Comparison of ENCODE assay signal across 8 cellular contexts in genomic region chr1:160017592-160017991, GRCh38. TPM values are rescaled to one million over a fixed set of nuclear protein-coding genes. Genes with fewer than 3 reads are reported as not detected.
"Had no signal": no experiment of that assay in that cellular context is flagged by ENCODE, and none has a peak within 500 bp of the region (broad histone marks: within the 10 kb centered on the region; RNA-seq: fewer than 3 reads in every experiment).

No MANE protein-coding gene starts in this region.

- FAIRE-seq: H54, HTR-8/SVneo had no signal

- H3K9me3 Mint-ChIP-seq: H9, IgD-negative memory B cell had no signal

- H3K4me3 Mint-ChIP-seq: H9, IgD-negative memory B cell had no signal

- H3K27ac Mint-ChIP-seq: H9, IgD-negative memory B cell had no signal

- H3K4me1 Mint-ChIP-seq: H9, IgD-negative memory B cell had no signal

- DNase-seq: GOT3, H9, HCEC 1CT, KG1 had no signal

RNA-seq across cellular contexts. Expression of gene KCNJ10, which starts 52.4 kb away (rescaled TPM):
- total RNA-seq: HT-29 had no signal
- polyA plus RNA-seq: IgD-negative memory B cell had no signal
